ENCODE assay signal across 11 cellular contexts in genomic region chr4:8766610-8767009, GRCh38.
"Had no signal": no experiment of that assay in that cellular context is flagged by ENCODE, and none has a peak within 500 bp of the region (broad histone marks: within the 10 kb centered on the region; RNA-seq: fewer than 3 reads in every experiment).

No MANE protein-coding gene starts in this region.

- H3K4me3 ChIP-seq: hepatocyte, transverse colon had no signal

- H3K4me1 Mint-ChIP-seq: activated CD4-positive, alpha-beta T cell treated with anti-CD3 and anti-CD28 coated beads, Interleukin-2, amount 10 ng/mL, durations not matched to agents 7 days and 5 days; neural crest cell; stimulated activated memory B cell treated with anti-CD40 and anti-IgM and Interleukin-4, amounts not matched to agents 10 μg/mL and 1 μg/mL and 100 μg/mL, for 72 hours had no signal

- H3K9me3 Mint-ChIP-seq: activated CD4-positive, alpha-beta T cell treated with anti-CD3 and anti-CD28 coated beads, Interleukin-2, amount 10 ng/mL, durations not matched to agents 7 days and 5 days; neural crest cell; T-helper 1 cell treated with Interleukin-12 subunit alpha and Interleukin-12 subunit beta and Interleukin-4 antibody, amounts not matched to agents 30 μg/mL and 1 μg/mL, for 36 hours had no signal

- H3K27ac Mint-ChIP-seq: activated CD4-positive, alpha-beta T cell treated with anti-CD3 and anti-CD28 coated beads, Interleukin-2, amount 10 ng/mL, durations not matched to agents 7 days and 5 days; stimulated activated memory B cell treated with anti-CD40 and anti-IgM and Interleukin-4, amounts not matched to agents 10 μg/mL and 1 μg/mL and 100 μg/mL, for 72 hours; T-helper 1 cell treated with Interleukin-12 subunit alpha and Interleukin-12 subunit beta and Interleukin-4 antibody, amounts not matched to agents 30 μg/mL and 1 μg/mL, for 36 hours had no signal

- ATAC-seq: esophagus mucosa; stimulated activated memory B cell treated with anti-CD40 and anti-IgM and Interleukin-4, amounts not matched to agents 10 μg/mL and 1 μg/mL and 100 μg/mL, for 72 hours had no signal

- H3K4me3 Mint-ChIP-seq: activated CD4-positive, alpha-beta T cell treated with anti-CD3 and anti-CD28 coated beads, Interleukin-2, amount 10 ng/mL, durations not matched to agents 7 days and 5 days; neural crest cell; stimulated activated memory B cell treated with anti-CD40 and anti-IgM and Interleukin-4, amounts not matched to agents 10 μg/mL and 1 μg/mL and 100 μg/mL, for 72 hours; T-helper 1 cell treated with Interleukin-12 subunit alpha and Interleukin-12 subunit beta and Interleukin-4 antibody, amounts not matched to agents 30 μg/mL and 1 μg/mL, for 36 hours had no signal

- H3K36me3 Mint-ChIP-seq: stimulated activated memory B cell treated with anti-CD40 and anti-IgM and Interleukin-4, amounts not matched to agents 10 μg/mL and 1 μg/mL and 100 μg/mL, for 72 hours had no signal

- H3K27me3 ChIP-seq: hepatocyte had no signal

- H3K27me3 Mint-ChIP-seq: activated CD4-positive, alpha-beta T cell treated with anti-CD3 and anti-CD28 coated beads, Interleukin-2, amount 10 ng/mL, durations not matched to agents 7 days and 5 days had no signal

- H3K4me1 ChIP-seq: transverse colon had no signal

- H3K36me3 ChIP-seq: transverse colon had no signal

- DNase-seq: activated CD4-positive, alpha-beta T cell treated with anti-CD3 and anti-CD28 coated beads, Interleukin-2, amount 10 ng/mL, durations not matched to agents 7 days and 5 days; activated CD8-positive, alpha-beta memory T cell treated with anti-CD3 and anti-CD28 coated beads for 24 hours; activated naive CD4-positive, alpha-beta T cell treated with Interleukin-2 at 50 U/mL for 16 hours; islet precursor cell; SHP77 treated with DMSO at 0.1 percent for 48 hours; transverse colon had no signal

- H3K27ac ChIP-seq: hepatocyte, transverse colon had no signal

- H3K9me3 ChIP-seq: transverse colon had no signal
